ENCODE assay signal across 21 cellular contexts in the genomic region with DNA sequence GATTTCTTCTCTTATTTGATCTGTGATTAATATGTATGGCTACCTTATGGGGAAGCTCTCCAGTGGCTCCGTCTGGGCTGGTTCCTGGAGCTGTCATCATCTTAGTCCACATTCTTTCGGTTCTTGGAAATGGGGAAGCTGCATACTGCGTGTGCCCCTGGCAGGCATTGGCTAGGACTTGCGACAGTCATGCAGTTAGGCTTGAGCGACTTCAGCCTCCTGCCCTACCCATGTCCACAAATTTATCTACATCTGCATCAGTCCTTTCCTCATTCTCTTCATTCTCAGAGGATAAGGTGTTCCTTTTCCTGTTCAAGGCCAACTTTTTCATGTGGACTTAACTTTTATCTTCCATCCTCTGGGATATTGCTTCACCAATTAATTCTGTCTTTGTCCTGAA.
A peak's percentile ranks its signal among the peaks of the same experiment; 100 is the strongest.
DNase-seq lines count a peak whose midpoint lies in the region; TF ChIP-seq lines count a peak whose summit lies in the region.
"Had no signal": no experiment of that assay in that cellular context is flagged by ENCODE, and none has a peak within 500 bp of the region (broad histone marks: within the 10 kb centered on the region; RNA-seq: fewer than 3 reads in every experiment).

No MANE protein-coding gene starts in this region.

- intact Hi-C loops in stomach (cut with DNase I; ENCODE audit: low total_unique reads), result no loop called here

- peak overlapping the region; percentile 34 to 81 (median 63) for H3K27ac ChIP-seq in stomach
- H3K27ac ChIP-seq: BLaER1 treated with 17β-estradiol and CSF1 and Interleukin-3, amounts not matched to agents 10 nM and 100 nM; RWPE1 had no signal

- no peak overlapping the region for H3K4me3 ChIP-seq in stomach
- H3K4me3 ChIP-seq: BLaER1 treated with 17β-estradiol and CSF1 and Interleukin-3, amounts not matched to agents 10 nM and 100 nM; K562 had no signal

- H3K27me3 ChIP-seq in stomach, result no peaks in the 10 kb centered on the region
- H3K27me3 ChIP-seq: BLaER1 treated with 17β-estradiol and CSF1 and Interleukin-3, amounts not matched to agents 10 nM and 100 nM had no signal

- peaks cover 4 to 14% (median 8%) of the 10 kb centered on the region in 4 donors for H3K4me1 ChIP-seq in stomach

- DNase-seq in LoVo (ENCODE audit: low spot score), result peak; percentile 58
- peak; percentile 88 for DNase-seq in SKM-1 treated with dmso at 0.1 percent for 144 hours (lab: John Stamatoyannopoulos, UW; ENCODE audit: unreplicated experiment)
- DNase-seq in left kidney (ENCODE audit: low read depth, low spot score), result peak; percentile 23
- peak; percentile 73 for DNase-seq in stomach
- DNase-seq in NCI-H1417 treated with DMSO at 0.1 percent for 48 hours (lab: John Stamatoyannopoulos, UW), result no peak
- DNase-seq in NCI-H1930 (lab: John Stamatoyannopoulos, UW), result no peak
- no peak for DNase-seq in NCI-H2196 (lab: John Stamatoyannopoulos, UW; ENCODE audit: unreplicated experiment)
- no peak for DNase-seq in germinal center (ENCODE audit: low spot score)
- DNase-seq: activated CD4-positive, alpha-beta T cell treated with anti-CD3 and anti-CD28 coated beads, Interleukin-2, amount 50 U/mL, for 1 hour; effector memory CD8-positive, alpha-beta T cell; EL; foreskin fibroblast; GOT3; NCI-H2029; occipital lobe; stimulated activated CD4-positive, alpha-beta T cell treated with anti-CD3 and anti-CD28 coated beads, Interleukin-12 subunit alpha, Interleukin-12 subunit beta, amount 100 ng/mL, for 4 hours; stimulated activated naive CD8-positive, alpha-beta T cell treated with anti-CD3 and anti-CD28 coated beads, Interleukin-15, amount 100 ng/mL, for 72 hours; T-helper 9 cell had no signal

- no peaks in the 10 kb centered on the region for H3K9me3 ChIP-seq in stomach
- H3K9me3 ChIP-seq: BLaER1 treated with 17β-estradiol and CSF1 and Interleukin-3, amounts not matched to agents 10 nM and 100 nM had no signal

- H3K36me3 ChIP-seq in stomach, result no peaks in the 10 kb centered on the region
- H3K36me3 ChIP-seq: BLaER1 treated with 17β-estradiol and CSF1 and Interleukin-3, amounts not matched to agents 10 nM and 100 nM had no signal

- no peak for TF ChIP-seq POLR2A in stomach (IDR thresholded peaks at IDR 0.05)

- WGBS in stomach, 5 donors, result 24 to 36% (median 30%) methylated on average over 5 of the region's 5 CpGs

- no peak for TF ChIP-seq CTCF in stomach (IDR thresholded peaks at IDR 0.05)

- TF ChIP-seq EP300 in stomach (IDR thresholded peaks at IDR 0.05), result no peak

Comparison
In these comparisons a context has a peak if more than half of its experiments do, and no peak if none do; other contexts are left out.
1. DNase-seq: peak in LoVo (single experiment), SKM-1 treated with dmso at 0.1 percent for 144 hours (single experiment), left kidney (single experiment) and stomach (single experiment); none in NCI-H1417 treated with DMSO at 0.1 percent for 48 hours (single experiment), NCI-H1930 (0 of 2), NCI-H2196 (single experiment) and germinal center (single experiment).